20 cellular contexts compared by ENCODE assay signal in genomic region chr4:43560047-43560446, GRCh38.
"Had no signal": no experiment of that assay in that cellular context is flagged by ENCODE, and none has a peak within 500 bp of the region (broad histone marks: within the 10 kb centered on the region; RNA-seq: fewer than 3 reads in every experiment).

No MANE protein-coding gene starts in this region.

- ATAC-seq: gastrocnemius medialis; heart right ventricle; pancreas; right cardiac atrium; stimulated activated naive CD8-positive, alpha-beta T cell treated with anti-CD3 and anti-CD28 coated beads, Interleukin-15, Interleukin-2, amounts not matched to agents 100 U/mL and 50 U/mL, for 24 hours had no signal

- H3K27ac ChIP-seq: epithelial cell of prostate, esophagus muscularis mucosa, gastrocnemius medialis, heart right ventricle, pancreas, tibial artery, upper lobe of left lung, uterus had no signal

- H3K4me3 Mint-ChIP-seq: mesothelial cell of epicardium, nephron had no signal

- H3K9me3 ChIP-seq: gastrocnemius medialis, pancreas, tibial artery, upper lobe of left lung, uterus had no signal

- H3K4me3 ChIP-seq: esophagus muscularis mucosa, gastrocnemius medialis, heart right ventricle, pancreas, smooth muscle cell, tibial artery, upper lobe of left lung, uterus had no signal

- H3K4me1 Mint-ChIP-seq: mesothelial cell of epicardium had no signal

- H3K27me3 ChIP-seq: gastrocnemius medialis, heart right ventricle, pancreas, tibial artery, upper lobe of left lung, uterus had no signal

- H3K27ac Mint-ChIP-seq: mesothelial cell of epicardium, nephron, progenitor cell of endocrine pancreas had no signal

- H3K4me1 ChIP-seq: esophagus muscularis mucosa, gastrocnemius medialis, heart right ventricle, pancreas, tibial artery, upper lobe of left lung, uterus had no signal

- H3K27me3 Mint-ChIP-seq: progenitor cell of endocrine pancreas had no signal

- H3K4me2 ChIP-seq: smooth muscle cell had no signal

- H3K36me3 ChIP-seq: esophagus muscularis mucosa, gastrocnemius medialis, heart right ventricle, pancreas, tibial artery, upper lobe of left lung, uterus had no signal

- DNase-seq: effector memory CD4-positive, alpha-beta T cell; gastrocnemius medialis; heart right ventricle; hypothalamus; kidney glomerular epithelial cell; mammary epithelial cell; occipital lobe; pancreas; right cardiac atrium; stimulated activated CD4-positive, alpha-beta T cell treated with anti-CD3 and anti-CD28 coated beads, Interleukin-2, amount 100 ng/mL, for 48 hours; stimulated activated naive CD8-positive, alpha-beta T cell treated with anti-CD3 and anti-CD28 coated beads, Interleukin-15, Interleukin-2, amounts not matched to agents 100 U/mL and 50 U/mL, for 24 hours; tibial artery; upper lobe of left lung; uterus had no signal
